12 cellular contexts compared by ENCODE assay signal in the genomic region with DNA sequence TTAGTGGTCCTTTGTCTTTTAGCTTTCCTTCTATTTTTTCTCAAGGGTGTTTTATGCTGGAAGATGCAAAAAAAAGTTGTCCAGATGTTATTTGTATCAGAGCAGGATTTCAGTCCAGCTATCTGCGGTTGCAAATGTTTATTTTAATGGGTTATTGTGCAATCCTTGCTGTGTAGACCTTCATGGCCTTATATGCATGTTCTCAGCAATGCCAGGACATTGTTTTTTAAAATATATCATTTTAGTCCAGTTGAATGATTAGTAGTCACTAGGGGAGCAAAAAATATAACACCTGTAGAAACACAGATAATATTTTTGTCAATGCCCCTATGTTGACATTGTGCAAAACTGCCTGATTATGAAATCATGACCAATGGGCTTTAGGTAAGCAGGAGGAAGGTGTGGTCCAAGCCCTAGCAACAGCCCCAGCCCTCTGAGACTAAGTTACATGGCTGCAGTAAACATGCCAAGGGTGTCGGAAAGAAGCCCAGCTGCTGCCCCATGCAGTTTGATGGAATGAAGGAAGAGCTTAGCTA.
DNase-seq lines count a peak whose midpoint lies in the region; ATAC-seq and TF ChIP-seq lines count a peak whose summit lies in the region.
"Had no signal": no experiment of that assay in that cellular context is flagged by ENCODE, and none has a peak within 500 bp of the region (broad histone marks: within the 10 kb centered on the region; RNA-seq: fewer than 3 reads in every experiment).

No MANE protein-coding gene starts in this region.

- ATAC-seq in lung (ENCODE audit: insufficient read depth, low FRiP score): peak; percentile 71

- TF ChIP-seq CTCF in cardiac fibroblast (IDR thresholded peaks at IDR 0.05; ENCODE audit: low read depth, low read length) (no peak), lung (IDR thresholded peaks at IDR 0.05; ENCODE audit: control extremely low read depth, extremely low read depth) (no peak), vagina (IDR thresholded peaks at IDR 0.05) (no peak)

- no peaks in the 10 kb centered on the region for H3K4me1 ChIP-seq in lung (ENCODE audit: control insufficient read depth in 2 of 2, insufficient read depth in 2 of 2, low read length in 2 of 2)
- H3K4me1 ChIP-seq in vagina: peaks cover 18% of the 10 kb centered on the region
- H3K4me1 ChIP-seq in HAP-1: no peaks in the 10 kb centered on the region
- H3K4me1 ChIP-seq: adrenal gland had no signal

- H3K27me3 ChIP-seq in lung (ENCODE audit: control insufficient read depth, insufficient read depth) (no peaks in the 10 kb centered on the region), vagina (no peaks in the 10 kb centered on the region), HAP-1 (ENCODE audit: low read depth) (no peaks in the 10 kb centered on the region)
- H3K27me3 ChIP-seq: adrenal gland had no signal

- in situ Hi-C loops in HAP-1 (cut with MboI; ENCODE audit: low sequenced_read_pairs): no loop called here

- no peak overlapping the region for H3K27ac ChIP-seq in lung (ENCODE audit: low read depth in 1 of 2, low read length in 1 of 2)
- peak overlapping the region; percentile 32 for H3K27ac ChIP-seq in vagina
- H3K27ac ChIP-seq: adrenal gland, VCaP had no signal

- 40 to 61% methylated on average over 2 of the region's 2 CpGs for WGBS in lung, 2 donors

- DNase-seq in NCI-H82 (lab: John Stamatoyannopoulos, UW) (peak; percentile 25), NCI-H82 treated with DMSO at 0.1 percent for 48 hours (lab: John Stamatoyannopoulos, UW; ENCODE audit: unreplicated experiment) (no peak), cardiac fibroblast (ENCODE audit: low read depth in 2 of 2) (peak; percentile 94 to 98), lung (ENCODE audit: low spot score) (peak; percentile 48), vagina (ENCODE audit: extremely low spot score in 2 of 2) (peak in 1 of 2 donors; percentile 91), HAP-1 (ENCODE audit: low spot score in 2 of 2) (no peak), cerebellum (ENCODE audit: low spot score) (no peak), HUDEP-2 (lab: John Stamatoyannopoulos, UW; ENCODE audit: unreplicated experiment in 76 of 76) (no peak)
- DNase-seq: NCI-H2029 treated with DMSO at 0.1 percent for 48 hours; stimulated activated CD4-positive, alpha-beta T cell treated with anti-CD3 and anti-CD28 coated beads, Interleukin-2, amount 100 ng/mL, for 24 hours had no signal

- H3K36me3 ChIP-seq in lung (ENCODE audit: control insufficient read depth in 2 of 2, insufficient read depth in 2 of 2, low read length in 2 of 2): no peaks in the 10 kb centered on the region
- no peaks in the 10 kb centered on the region for H3K36me3 ChIP-seq in vagina
- no peaks in the 10 kb centered on the region for H3K36me3 ChIP-seq in HAP-1 (replicated peaks)
- H3K36me3 ChIP-seq: adrenal gland had no signal

- no peak overlapping the region for H3K4me3 ChIP-seq in cardiac fibroblast (replicated peaks in 1 of 2; ENCODE audit: low read depth in 2 of 2, low read length in 2 of 2)
- H3K4me3 ChIP-seq in lung: no peak overlapping the region
- no peak overlapping the region for H3K4me3 ChIP-seq in vagina
- no peak overlapping the region for H3K4me3 ChIP-seq in HAP-1
- H3K4me3 ChIP-seq: adrenal gland had no signal

- intact Hi-C loops in vagina (cut with DNase I): no loop called here

- no peak for TF ChIP-seq POLR2A in vagina (IDR thresholded peaks at IDR 0.05)

- H3K9me3 ChIP-seq in lung (ENCODE audit: control insufficient read depth in 2 of 2, insufficient read depth in 1 of 2, low read length in 1 of 2) (no peaks in the 10 kb centered on the region), vagina (no peaks in the 10 kb centered on the region), HAP-1 (no peaks in the 10 kb centered on the region)
- H3K9me3 ChIP-seq: adrenal gland had no signal

Comparison
In these comparisons a context has a peak if more than half of its experiments do, and no peak if none do; other contexts are left out.
1. DNase-seq: peak in NCI-H82 (single experiment), cardiac fibroblast (2 of 2) and lung (single experiment); none in NCI-H82 treated with DMSO at 0.1 percent for 48 hours (single experiment), HAP-1 (0 of 2), cerebellum (single experiment) and HUDEP-2 (0 of 76).